1 cellular context compared by ENCODE assay signal in genomic region chr10:132699411-132700167, GRCh38.
TF ChIP-seq lines count a peak whose summit lies in the region.

No MANE protein-coding gene starts in this region.

TF ChIP-seq in GM23338, 12 proteins besides CTCF, POLR2A, EP300 and RAD21 (continued from another document):
- TF ChIP-seq ZNF462 (CRISPR knock-in tag; IDR thresholded peaks at IDR 0.05) = no peak
- no peak for TF ChIP-seq POLR2AphosphoS5 (IDR thresholded peaks at IDR 0.05; ENCODE audit: low read depth)
- TF ChIP-seq ZNF114 (CRISPR knock-in tag; IDR thresholded peaks at IDR 0.05) = no peak
- TF ChIP-seq STAT1 (IDR thresholded peaks at IDR 0.05; ENCODE audit: unreplicated experiment) = no peak
- no peak for TF ChIP-seq EZH2phosphoT487 (IDR thresholded peaks at IDR 0.05; ENCODE audit: unreplicated experiment)
- TF ChIP-seq JUNB (IDR thresholded peaks at IDR 0.05; ENCODE audit: unreplicated experiment) = no peak
- TF ChIP-seq ETS1 (IDR thresholded peaks at IDR 0.05) = no peak
- no peak for TF ChIP-seq CREB1 (CRISPR knock-in tag; IDR thresholded peaks at IDR 0.05; ENCODE audit: low read depth)
